In the genomic region with DNA sequence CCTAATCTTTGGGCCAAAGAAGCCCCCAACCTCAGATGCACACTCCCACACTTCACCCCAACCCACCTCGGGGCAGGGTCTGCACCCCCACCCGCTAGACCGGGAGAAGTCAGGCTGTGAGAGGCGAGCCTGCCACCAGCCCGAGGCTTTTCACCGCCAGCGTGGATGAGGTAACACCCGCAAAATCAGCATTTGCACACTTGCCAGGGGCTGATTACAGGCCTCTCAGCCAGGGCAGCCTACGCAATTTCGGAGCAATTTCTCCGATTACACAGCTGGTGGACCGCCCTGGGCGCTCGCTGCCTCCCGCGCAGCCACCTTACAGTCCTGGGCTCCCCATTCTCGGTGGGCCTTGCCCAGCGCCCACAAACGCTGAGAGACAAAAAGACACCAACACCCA, we compare ENCODE assay signal across 19 cellular contexts.
"Had no signal": no experiment of that assay in that cellular context is flagged by ENCODE, and none has a peak within 500 bp of the region (broad histone marks: within the 10 kb centered on the region; RNA-seq: fewer than 3 reads in every experiment).

No MANE protein-coding gene starts in this region.

- H3K27ac ChIP-seq: breast epithelium, heart left ventricle had no signal

- H3K36me3 ChIP-seq: breast epithelium, heart left ventricle had no signal

- H3K4me3 ChIP-seq: breast epithelium, lung, smooth muscle cell had no signal

- ATAC-seq: effector memory CD8-positive, alpha-beta T cell; heart left ventricle; right cardiac atrium had no signal

- H3K27ac Mint-ChIP-seq: activated naive CD8-positive, alpha-beta T cell treated with anti-CD3 and anti-CD28 coated beads for 36 hours; effector memory CD8-positive, alpha-beta T cell; progenitor cell of endocrine pancreas had no signal

- DNase-seq: activated gamma-delta T cell; activated naive CD8-positive, alpha-beta T cell treated with anti-CD3 and anti-CD28 coated beads for 36 hours; activated T-cell treated with anti-CD3 and anti-CD28 coated beads, Interleukin-2, amount 50 U/mL, for 4 hours; anterior cingulate cortex; cerebellar nuclear complex; effector memory CD8-positive, alpha-beta T cell; foreskin melanocyte; heart left ventricle; naive B cell; nucleus accumbens; stimulated activated CD4-positive, alpha-beta T cell treated with anti-CD3 and anti-CD28 coated beads, Interleukin-4, amount 100 ng/mL, for 4 hours; stimulated activated CD8-positive, alpha-beta memory T cell treated with anti-CD3 and anti-CD28 coated beads, Interleukin-4, amount 100 ng/mL, for 48 hours; stimulated activated naive CD4-positive, alpha-beta T cell treated with Interleukin-2 at 50 U/mL for 16 hours; trophoblast cell had no signal

- H3K4me3 Mint-ChIP-seq: activated naive CD8-positive, alpha-beta T cell treated with anti-CD3 and anti-CD28 coated beads for 36 hours had no signal
